ENCODE assay signal across 21 cellular contexts in the genomic region with DNA sequence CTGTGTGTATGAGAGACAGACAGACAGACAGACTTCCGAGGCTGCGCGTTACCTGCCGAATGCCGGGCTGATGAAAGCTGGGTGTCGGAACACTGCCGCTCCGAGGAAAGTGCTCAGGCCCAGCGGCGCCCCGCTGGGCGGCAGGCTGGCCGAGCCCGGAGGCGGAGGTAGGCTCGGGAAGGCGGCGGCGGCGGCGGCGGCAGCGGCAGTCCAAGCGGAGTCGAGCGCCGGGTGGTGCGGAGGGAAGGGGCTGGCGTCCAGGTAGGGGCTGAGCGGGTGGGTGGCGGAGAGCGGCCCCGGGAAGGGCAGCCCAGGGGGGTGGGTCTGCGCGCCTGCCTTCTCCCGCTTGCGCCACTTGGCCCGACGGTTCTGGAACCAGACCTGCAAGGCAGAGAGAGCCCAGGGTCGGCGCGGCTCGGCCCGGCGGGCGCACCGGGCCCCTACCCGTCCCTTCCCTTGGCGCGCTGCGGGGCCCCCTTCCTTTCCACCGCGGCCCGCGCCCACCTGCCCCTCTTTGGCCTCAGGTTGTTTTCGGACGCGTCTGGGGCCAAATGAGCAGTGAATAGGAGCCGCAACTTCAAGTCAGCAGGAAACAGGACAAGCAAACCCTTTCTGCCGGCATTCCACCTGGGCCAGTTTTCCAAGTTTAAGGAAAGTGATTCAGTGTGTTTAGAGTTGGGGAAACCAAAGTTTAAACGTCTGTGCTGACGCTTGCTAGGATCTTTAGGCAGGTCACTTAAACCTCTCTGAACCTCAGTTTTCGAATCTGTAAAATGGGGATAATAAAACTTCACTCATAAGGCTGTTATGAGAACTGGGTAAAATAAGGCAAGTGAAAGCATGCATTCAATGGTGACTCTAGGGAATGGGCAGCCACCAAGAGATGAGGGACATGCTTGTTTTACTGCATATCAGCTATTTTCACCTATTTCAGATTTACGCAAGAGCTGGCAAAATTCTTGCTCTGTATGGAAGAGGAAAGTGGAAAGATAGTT. TPM values are rescaled to one million over a fixed set of nuclear protein-coding genes. Genes with fewer than 3 reads are reported as not detected.
DNase-seq lines count a peak whose midpoint lies in the region; ATAC-seq, FAIRE-seq and TF ChIP-seq lines count a peak whose summit lies in the region.
"Had no signal": no experiment of that assay in that cellular context is flagged by ENCODE, and none has a peak within 500 bp of the region (broad histone marks: within the 10 kb centered on the region; RNA-seq: fewer than 3 reads in every experiment).

No MANE protein-coding gene starts in this region.

- no peak overlapping the region for H3K4me3 ChIP-seq in astrocyte (ENCODE audit: insufficient read depth, low read depth, low read length)
- H3K4me3 ChIP-seq: HAP-1, lower lobe of right lung, sigmoid colon had no signal

- no peak overlapping the region for H3K4me3 Mint-ChIP-seq in astrocyte (ENCODE audit: unreplicated experiment)
- H3K4me3 Mint-ChIP-seq: B cell; natural killer cell treated with Interleukin-12 subunit alpha and Interleukin-12 subunit beta and Interleukin-15 and Interleukin-18, amount 100 ng/mL, for 72 hours had no signal

- H3K9ac ChIP-seq in astrocyte (ENCODE audit: low read length): no peak overlapping the region

- H3K27ac Mint-ChIP-seq in astrocyte (ENCODE audit: unreplicated experiment): no peak overlapping the region
- H3K27ac Mint-ChIP-seq: B cell; natural killer cell treated with Interleukin-12 subunit alpha and Interleukin-12 subunit beta and Interleukin-15 and Interleukin-18, amount 100 ng/mL, for 72 hours had no signal

- DNase-seq in stimulated activated CD4-positive, alpha-beta T cell treated with anti-CD3 and anti-CD28 coated beads, Interleukin-15, amount 100 ng/mL, for 24 hours: peak; percentile 16
- no peak for DNase-seq in stimulated activated CD4-positive, alpha-beta T cell treated with anti-CD3 and anti-CD28 coated beads, Interleukin-1b, Interleukin-23, amount 100 ng/mL, for 48 hours
- DNase-seq in astrocyte (ENCODE audit: low read depth) (no peak), kidney tubule cell (ENCODE audit: low spot score) (peak; percentile 7), GOT3 (lab: John Stamatoyannopoulos, UW) (no peak), NCI-H1417 treated with DMSO at 0.1 percent for 48 hours (lab: John Stamatoyannopoulos, UW) (no peak), NCI-H146 (lab: John Stamatoyannopoulos, UW) (no peak), left ventricle myocardium superior (no peak)
- DNase-seq: activated CD4-positive, alpha-beta T cell treated with anti-CD3 and anti-CD28 coated beads for 1 hour; dermis blood vessel endothelial cell; DMS 273 treated with DMSO at 0.1 percent for 48 hours; KBM-7; lower lobe of right lung; NCI-H345; sigmoid colon had no signal

- H3K36me3 Mint-ChIP-seq in astrocyte (ENCODE audit: low read depth, unreplicated experiment): no peaks in the 10 kb centered on the region
- H3K36me3 Mint-ChIP-seq: natural killer cell treated with Interleukin-12 subunit alpha and Interleukin-12 subunit beta and Interleukin-15 and Interleukin-18, amount 100 ng/mL, for 72 hours had no signal

- H3K9me3 ChIP-seq in astrocyte (ENCODE audit: insufficient read depth, low read depth, low read length): no peaks in the 10 kb centered on the region
- H3K9me3 ChIP-seq: HAP-1, lower lobe of right lung, sigmoid colon had no signal

- H3K36me3 ChIP-seq in astrocyte (ENCODE audit: insufficient read depth, low read length): no peaks in the 10 kb centered on the region
- H3K36me3 ChIP-seq: HAP-1, lower lobe of right lung, sigmoid colon had no signal

- no peaks in the 10 kb centered on the region for H3K4me1 Mint-ChIP-seq in astrocyte (ENCODE audit: low read depth, unreplicated experiment)

- H3K4me1 ChIP-seq in astrocyte (ENCODE audit: insufficient read depth, low read length): no peaks in the 10 kb centered on the region

- no peak for TF ChIP-seq CTCF in astrocyte (IDR thresholded peaks at IDR 0.05; ENCODE audit: insufficient read depth, low read depth, low read length)

- no peak overlapping the region for H3K27ac ChIP-seq in astrocyte (ENCODE audit: low read depth, low read length)
- H3K27ac ChIP-seq: lower lobe of right lung, sigmoid colon had no signal

- peaks cover 7% of the 10 kb centered on the region for H3K79me2 ChIP-seq in astrocyte (ENCODE audit: insufficient read depth, low read length)

- intact Hi-C loops in left ventricle myocardium superior (cut with micrococcal nuclease): no loop called here

- H3K9me3 Mint-ChIP-seq in astrocyte (ENCODE audit: unreplicated experiment): peaks cover 2% of the 10 kb centered on the region
- H3K9me3 Mint-ChIP-seq: natural killer cell treated with Interleukin-12 subunit alpha and Interleukin-12 subunit beta and Interleukin-15 and Interleukin-18, amount 100 ng/mL, for 72 hours had no signal

- H3K4me2 ChIP-seq in astrocyte (ENCODE audit: low read length): peak overlapping the region; percentile 30

- H4K20me1 ChIP-seq in astrocyte (ENCODE audit: insufficient read depth, low read length): peaks cover 11% of the 10 kb centered on the region

- FAIRE-seq in astrocyte (lab: Jason Lieb, UNC): no peak

- H3K27me3 Mint-ChIP-seq in astrocyte (ENCODE audit: low read depth, unreplicated experiment): peaks cover 49% of the 10 kb centered on the region

- ATAC-seq in left ventricle myocardium superior: no peak
- ATAC-seq: natural killer cell treated with Interleukin-12 subunit alpha and Interleukin-12 subunit beta and Interleukin-15 and Interleukin-18, amount 100 ng/mL, for 72 hours; Right ventricle myocardium inferior had no signal

- no peak overlapping the region for H2AFZ ChIP-seq in astrocyte (ENCODE audit: low read depth, low read length)

- peaks cover 63% of the 10 kb centered on the region for H3K27me3 ChIP-seq in astrocyte (ENCODE audit: insufficient read depth, low read length)

RNA-seq across cellular contexts. Expression of a gene that starts 8.4 kb away (rescaled TPM):
- total RNA-seq in astrocyte (not detected in 2 replicates), left ventricle myocardium superior (not detected)
- total RNA-seq: B cell; dermis blood vessel endothelial cell; natural killer cell treated with Interleukin-12 subunit alpha and Interleukin-12 subunit beta and Interleukin-15 and Interleukin-18, amount 100 ng/mL, for 72 hours; Right ventricle myocardium inferior; sigmoid colon; T-helper 2 cell treated with Interferon-gamma antibody and Interleukin-4, amounts not matched to agents 100 ng/mL and 5 ng/mL, for 36 hours; urinary bladder had no signal

Comparison
In these comparisons a context has a peak if more than half of its experiments do, and no peak if none do; other contexts are left out.
1. DNase-seq: peak in stimulated activated CD4-positive, alpha-beta T cell treated with anti-CD3 and anti-CD28 coated beads, Interleukin-15, amount 100 ng/mL, for 24 hours (single experiment) and kidney tubule cell (single experiment); none in stimulated activated CD4-positive, alpha-beta T cell treated with anti-CD3 and anti-CD28 coated beads, Interleukin-1b, Interleukin-23, amount 100 ng/mL, for 48 hours (single experiment), astrocyte (single experiment), GOT3 (single experiment), NCI-H1417 treated with DMSO at 0.1 percent for 48 hours (single experiment), NCI-H146 (single experiment) and left ventricle myocardium superior (single experiment).